ENCODE assay signal across 23 cellular contexts in genomic region chr4:168769857-168770256, GRCh38.
DNase-seq lines count a peak whose midpoint lies in the region; FAIRE-seq and TF ChIP-seq lines count a peak whose summit lies in the region.
"Had no signal": no experiment of that assay in that cellular context is flagged by ENCODE, and none has a peak within 500 bp of the region (broad histone marks: within the 10 kb centered on the region; RNA-seq: fewer than 3 reads in every experiment).

No MANE protein-coding gene starts in this region.

- H3F3A ChIP-seq in neural progenitor cell (ENCODE audit: low read depth): no peaks in the 10 kb centered on the region

- intact Hi-C loops in esophagus squamous epithelium (cut with DNase I): no loop called here
- intact Hi-C loops in tibial artery (cut with DNase I; ENCODE audit: low total_unique reads): no loop called here

- in situ Hi-C loops in ACHN (cut with HindIII; ENCODE audit: low pct_ligation_motif_present, low pct_unique_long_range_greater_than_20kb, low sequenced_read_pairs): no loop called here

- H3K27me3 Mint-ChIP-seq in astrocyte (ENCODE audit: low read depth, unreplicated experiment) (no peaks in the 10 kb centered on the region), neural progenitor cell (ENCODE audit: insufficient read depth, low read depth) (no peaks in the 10 kb centered on the region)

- H3K9me3 Mint-ChIP-seq in astrocyte (ENCODE audit: unreplicated experiment) (no peaks in the 10 kb centered on the region), neural progenitor cell (peaks cover 5% of the 10 kb centered on the region)
- H3K9me3 Mint-ChIP-seq: activated naive CD8-positive, alpha-beta T cell treated with anti-CD3 and anti-CD28 coated beads for 36 hours; activated T-helper 2 cell treated with anti-CD3 and anti-CD28 coated beads, Interferon-gamma antibody, Interleukin-2, Interleukin-4, amounts not matched to agents 10 μg/mL and 5 μg/mL and 100 μg/mL, durations not matched to agents 14 hours and 24 hours and 36 hours had no signal

- H3K36me3 Mint-ChIP-seq in astrocyte (ENCODE audit: low read depth, unreplicated experiment) (peaks cover 23% of the 10 kb centered on the region), neural progenitor cell (peaks cover 17% of the 10 kb centered on the region)
- H3K36me3 Mint-ChIP-seq: activated naive CD8-positive, alpha-beta T cell treated with anti-CD3 and anti-CD28 coated beads for 36 hours; WTC11 had no signal

- TF ChIP-seq CTCF in astrocyte (IDR thresholded peaks at IDR 0.05; ENCODE audit: insufficient read depth, low read depth, low read length) (no peak), esophagus squamous epithelium (IDR thresholded peaks at IDR 0.05) (no peak), neural progenitor cell (IDR thresholded peaks at IDR 0.05) (no peak), tibial artery (IDR thresholded peaks at IDR 0.05) (no peak)

- peaks cover 49% of the 10 kb centered on the region for H3K4me1 Mint-ChIP-seq in astrocyte (ENCODE audit: low read depth, unreplicated experiment)
- peaks cover 13% of the 10 kb centered on the region for H3K4me1 Mint-ChIP-seq in neural progenitor cell
- H3K4me1 Mint-ChIP-seq: activated naive CD8-positive, alpha-beta T cell treated with anti-CD3 and anti-CD28 coated beads for 36 hours; B cell; WTC11 had no signal

- H4K20me1 ChIP-seq in astrocyte (ENCODE audit: insufficient read depth, low read length) (no peaks in the 10 kb centered on the region), neural progenitor cell (ENCODE audit: low read depth) (no peaks in the 10 kb centered on the region)

- 61 to 68% methylated on average over 1 of the region's 1 CpG for WGBS in esophagus squamous epithelium, 2 donors

- no peak for DNase-seq in astrocyte (ENCODE audit: low read depth)
- no peak for DNase-seq in esophagus squamous epithelium (lab: John Stamatoyannopoulos, UW)
- no peak for DNase-seq in neural progenitor cell (ENCODE audit: low spot score)
- no peak for DNase-seq in tibial artery
- DNase-seq in A172 (ENCODE audit: low spot score): no peak
- DNase-seq in ACHN: no peak
- no peak for DNase-seq in NCI-H2081 treated with DMSO at 0.1 percent for 48 hours (lab: John Stamatoyannopoulos, UW)
- DNase-seq: activated CD4-positive, alpha-beta T cell treated with anti-CD3 and anti-CD28 coated beads, Interleukin-2, amount 50 U/mL, for 4 hours; activated CD8-positive, alpha-beta memory T cell treated with anti-CD3 and anti-CD28 coated beads, Interleukin-2, amount 50 U/mL, for 48 hours; activated naive CD8-positive, alpha-beta T cell treated with anti-CD3 and anti-CD28 coated beads for 36 hours; body of pancreas; COR-L47; DMS79; MG63; midbrain; NCI-H1417 treated with DMSO at 0.1 percent for 48 hours; NCI-H2171 treated with DMSO at 0.1 percent for 48 hours; NCI-H69; RPMI8226 had no signal

- H3K27ac ChIP-seq in astrocyte (ENCODE audit: low read depth, low read length) (peak overlapping the region; percentile 65), esophagus squamous epithelium (peak overlapping the region in 3 of 4 donors; percentile 59 to 69 (median 64)), neural progenitor cell (no peak overlapping the region), tibial artery (peak overlapping the region; percentile 70 to 81)
- H3K27ac ChIP-seq: body of pancreas had no signal

- H3K9ac ChIP-seq in astrocyte (ENCODE audit: low read length): no peak overlapping the region
- no peak overlapping the region for H3K9ac ChIP-seq in neural progenitor cell

- peak; percentile 34 for FAIRE-seq in astrocyte (lab: Jason Lieb, UNC)
- FAIRE-seq: GM12878 had no signal

- H3K36me3 ChIP-seq in astrocyte (ENCODE audit: insufficient read depth, low read length) (peaks cover 6% of the 10 kb centered on the region), esophagus squamous epithelium (no peaks in the 10 kb centered on the region), neural progenitor cell (no peaks in the 10 kb centered on the region), tibial artery (no peaks in the 10 kb centered on the region)
- H3K36me3 ChIP-seq: MG63 had no signal

- H3K9me3 ChIP-seq in astrocyte (ENCODE audit: insufficient read depth, low read depth, low read length) (no peaks in the 10 kb centered on the region), esophagus squamous epithelium (no peaks in the 10 kb centered on the region), neural progenitor cell (ENCODE audit: low read depth) (no peaks in the 10 kb centered on the region), tibial artery (no peaks in the 10 kb centered on the region)
- H3K9me3 ChIP-seq: body of pancreas, MG63 had no signal

- H3K79me2 ChIP-seq in astrocyte (ENCODE audit: insufficient read depth, low read length) (peaks cover 6% of the 10 kb centered on the region), neural progenitor cell (ENCODE audit: low read depth) (no peaks in the 10 kb centered on the region)

- peak overlapping the region; percentile 69 for H3K4me2 ChIP-seq in astrocyte (ENCODE audit: low read length)
- no peak overlapping the region for H3K4me2 ChIP-seq in neural progenitor cell

- H3K27me3 ChIP-seq in astrocyte (ENCODE audit: insufficient read depth, low read length): no peaks in the 10 kb centered on the region
- no peaks in the 10 kb centered on the region for H3K27me3 ChIP-seq in esophagus squamous epithelium
- no peaks in the 10 kb centered on the region for H3K27me3 ChIP-seq in neural progenitor cell
- no peaks in the 10 kb centered on the region for H3K27me3 ChIP-seq in tibial artery
- H3K27me3 ChIP-seq: body of pancreas, MG63 had no signal

- H3K4me3 Mint-ChIP-seq in astrocyte (ENCODE audit: unreplicated experiment): no peak overlapping the region
- no peak overlapping the region for H3K4me3 Mint-ChIP-seq in neural progenitor cell
- H3K4me3 Mint-ChIP-seq: activated naive CD8-positive, alpha-beta T cell treated with anti-CD3 and anti-CD28 coated beads for 36 hours; B cell; WTC11 had no signal

- H3K4me1 ChIP-seq in astrocyte (ENCODE audit: insufficient read depth, low read length): peaks cover 39% of the 10 kb centered on the region
- H3K4me1 ChIP-seq in esophagus squamous epithelium: peaks cover 13 to 72% (median 32%) of the 10 kb centered on the region in 3 donors
- H3K4me1 ChIP-seq in neural progenitor cell: no peaks in the 10 kb centered on the region
- H3K4me1 ChIP-seq in tibial artery: peaks cover 0 to 62% (median 45%) of the 10 kb centered on the region in 4 donors
- H3K4me1 ChIP-seq: body of pancreas had no signal

- H3K27ac Mint-ChIP-seq in astrocyte (ENCODE audit: unreplicated experiment) (peak overlapping the region; percentile 60), neural progenitor cell (peak overlapping the region; percentile 40)
- H3K27ac Mint-ChIP-seq: activated naive CD8-positive, alpha-beta T cell treated with anti-CD3 and anti-CD28 coated beads for 36 hours; activated T-helper 2 cell treated with anti-CD3 and anti-CD28 coated beads, Interferon-gamma antibody, Interleukin-2, Interleukin-4, amounts not matched to agents 10 μg/mL and 5 μg/mL and 100 μg/mL, durations not matched to agents 14 hours and 24 hours and 36 hours; B cell; WTC11 had no signal

- no peak overlapping the region for H3K4me3 ChIP-seq in astrocyte (ENCODE audit: insufficient read depth, low read depth, low read length)
- no peak overlapping the region for H3K4me3 ChIP-seq in esophagus squamous epithelium
- H3K4me3 ChIP-seq in neural progenitor cell: no peak overlapping the region
- H3K4me3 ChIP-seq in tibial artery: no peak overlapping the region
- H3K4me3 ChIP-seq: body of pancreas, GM12878, MG63 had no signal

- H2AFZ ChIP-seq in astrocyte (ENCODE audit: low read depth, low read length) (no peak overlapping the region), neural progenitor cell (replicated peaks) (no peak overlapping the region)

- TF ChIP-seq POLR2A in esophagus squamous epithelium (IDR thresholded peaks at IDR 0.05): no peak
